Comparison of ENCODE assay signal across 1 cellular context in the genomic region with DNA sequence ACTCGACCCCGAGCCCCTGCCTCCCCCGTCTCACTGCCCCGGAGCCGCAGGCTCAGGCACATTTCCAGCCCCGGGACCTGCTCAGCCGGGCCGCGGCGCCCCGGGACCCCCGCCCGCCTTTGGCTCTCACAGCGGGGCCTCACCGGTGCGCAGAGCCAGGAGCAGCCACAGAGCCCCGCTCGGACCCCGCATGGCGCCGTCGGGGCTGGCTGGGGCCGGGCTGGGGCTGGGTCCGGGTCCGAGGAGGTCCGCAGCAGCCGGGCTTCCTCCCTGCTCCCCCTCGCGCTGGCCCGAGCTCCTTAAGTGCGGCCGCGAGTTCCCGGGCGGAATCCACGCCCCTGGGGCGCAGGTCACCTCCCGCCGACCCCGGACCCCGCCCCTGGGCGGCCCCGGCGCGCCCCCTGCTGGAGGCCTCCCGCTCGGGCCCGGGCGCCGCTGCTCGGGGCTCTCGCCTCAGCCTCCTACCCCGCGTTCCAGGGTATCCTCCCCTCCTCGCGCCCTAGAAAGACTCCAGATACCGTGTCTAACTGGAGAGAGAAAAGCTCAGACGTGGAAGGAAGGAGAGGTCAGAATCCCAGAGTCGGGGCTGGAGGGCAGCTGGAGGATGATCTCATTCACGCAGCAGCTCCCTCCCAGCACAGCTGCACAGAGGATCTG.
A peak's percentile ranks its signal among the peaks of the same experiment; 100 is the strongest.
TF ChIP-seq lines count a peak whose summit lies in the region.

A gene (minus strand): TSS at position 307 of the 657 bp plus-strand sequence. CDS start 115 bp downstream, at position 192.

TF ChIP-seq in GM12878, 131 proteins besides CTCF, POLR2A, EP300 and RAD21 (continued from another document):
- TF ChIP-seq, protein P1, sequence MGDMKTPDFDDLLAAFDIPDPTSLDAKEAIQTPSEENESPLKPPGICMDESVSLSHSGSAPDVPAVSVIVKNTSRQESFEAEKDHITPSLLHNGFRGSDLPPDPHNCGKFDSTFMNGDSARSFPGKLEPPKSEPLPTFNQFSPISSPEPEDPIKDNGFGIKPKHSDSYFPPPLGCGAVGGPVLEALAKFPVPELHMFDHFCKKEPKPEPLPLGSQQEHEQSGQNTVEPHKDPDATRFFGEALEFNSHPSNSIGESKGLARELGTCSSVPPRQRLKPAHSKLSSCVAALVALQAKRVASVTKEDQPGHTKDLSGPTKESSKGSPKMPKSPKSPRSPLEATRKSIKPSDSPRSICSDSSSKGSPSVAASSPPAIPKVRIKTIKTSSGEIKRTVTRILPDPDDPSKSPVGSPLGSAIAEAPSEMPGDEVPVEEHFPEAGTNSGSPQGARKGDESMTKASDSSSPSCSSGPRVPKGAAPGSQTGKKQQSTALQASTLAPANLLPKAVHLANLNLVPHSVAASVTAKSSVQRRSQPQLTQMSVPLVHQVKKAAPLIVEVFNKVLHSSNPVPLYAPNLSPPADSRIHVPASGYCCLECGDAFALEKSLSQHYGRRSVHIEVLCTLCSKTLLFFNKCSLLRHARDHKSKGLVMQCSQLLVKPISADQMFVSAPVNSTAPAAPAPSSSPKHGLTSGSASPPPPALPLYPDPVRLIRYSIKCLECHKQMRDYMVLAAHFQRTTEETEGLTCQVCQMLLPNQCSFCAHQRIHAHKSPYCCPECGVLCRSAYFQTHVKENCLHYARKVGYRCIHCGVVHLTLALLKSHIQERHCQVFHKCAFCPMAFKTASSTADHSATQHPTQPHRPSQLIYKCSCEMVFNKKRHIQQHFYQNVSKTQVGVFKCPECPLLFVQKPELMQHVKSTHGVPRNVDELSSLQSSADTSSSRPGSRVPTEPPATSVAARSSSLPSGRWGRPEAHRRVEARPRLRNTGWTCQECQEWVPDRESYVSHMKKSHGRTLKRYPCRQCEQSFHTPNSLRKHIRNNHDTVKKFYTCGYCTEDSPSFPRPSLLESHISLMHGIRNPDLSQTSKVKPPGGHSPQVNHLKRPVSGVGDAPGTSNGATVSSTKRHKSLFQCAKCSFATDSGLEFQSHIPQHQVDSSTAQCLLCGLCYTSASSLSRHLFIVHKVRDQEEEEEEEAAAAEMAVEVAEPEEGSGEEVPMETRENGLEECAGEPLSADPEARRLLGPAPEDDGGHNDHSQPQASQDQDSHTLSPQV (IDR thresholded peaks at IDR 0.05) = peak; percentile 83; the same call in 1 of the 2 replicates
- no peak for TF ChIP-seq FOXK2 (IDR thresholded peaks at IDR 0.05)
- TF ChIP-seq NFIC (IDR thresholded peaks at IDR 0.05; ENCODE audit: low read depth, low read length) = no peak
- TF ChIP-seq, protein P2, sequence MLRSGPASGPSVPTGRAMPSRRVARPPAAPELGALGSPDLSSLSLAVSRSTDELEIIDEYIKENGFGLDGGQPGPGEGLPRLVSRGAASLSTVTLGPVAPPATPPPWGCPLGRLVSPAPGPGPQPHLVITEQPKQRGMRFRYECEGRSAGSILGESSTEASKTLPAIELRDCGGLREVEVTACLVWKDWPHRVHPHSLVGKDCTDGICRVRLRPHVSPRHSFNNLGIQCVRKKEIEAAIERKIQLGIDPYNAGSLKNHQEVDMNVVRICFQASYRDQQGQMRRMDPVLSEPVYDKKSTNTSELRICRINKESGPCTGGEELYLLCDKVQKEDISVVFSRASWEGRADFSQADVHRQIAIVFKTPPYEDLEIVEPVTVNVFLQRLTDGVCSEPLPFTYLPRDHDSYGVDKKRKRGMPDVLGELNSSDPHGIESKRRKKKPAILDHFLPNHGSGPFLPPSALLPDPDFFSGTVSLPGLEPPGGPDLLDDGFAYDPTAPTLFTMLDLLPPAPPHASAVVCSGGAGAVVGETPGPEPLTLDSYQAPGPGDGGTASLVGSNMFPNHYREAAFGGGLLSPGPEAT (IDR thresholded peaks at IDR 0.05; ENCODE audit: low read depth) = no peak
- no peak for TF ChIP-seq WRNIP1 (IDR thresholded peaks at IDR 0.05; ENCODE audit: borderline replicate concordance, low read depth, low read length)
- no peak for TF ChIP-seq MYB (IDR thresholded peaks at IDR 0.05; ENCODE audit: borderline replicate concordance, low read depth, low read length)
- TF ChIP-seq, protein P3, sequence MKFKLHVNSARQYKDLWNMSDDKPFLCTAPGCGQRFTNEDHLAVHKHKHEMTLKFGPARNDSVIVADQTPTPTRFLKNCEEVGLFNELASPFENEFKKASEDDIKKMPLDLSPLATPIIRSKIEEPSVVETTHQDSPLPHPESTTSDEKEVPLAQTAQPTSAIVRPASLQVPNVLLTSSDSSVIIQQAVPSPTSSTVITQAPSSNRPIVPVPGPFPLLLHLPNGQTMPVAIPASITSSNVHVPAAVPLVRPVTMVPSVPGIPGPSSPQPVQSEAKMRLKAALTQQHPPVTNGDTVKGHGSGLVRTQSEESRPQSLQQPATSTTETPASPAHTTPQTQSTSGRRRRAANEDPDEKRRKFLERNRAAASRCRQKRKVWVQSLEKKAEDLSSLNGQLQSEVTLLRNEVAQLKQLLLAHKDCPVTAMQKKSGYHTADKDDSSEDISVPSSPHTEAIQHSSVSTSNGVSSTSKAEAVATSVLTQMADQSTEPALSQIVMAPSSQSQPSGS (IDR thresholded peaks at IDR 0.05; ENCODE audit: low read length) = no peak
- no peak for TF ChIP-seq RCOR1 (conservative IDR thresholded peaks at IDR 0.05; ENCODE audit: low read depth, low read length)
